In the genomic region with DNA sequence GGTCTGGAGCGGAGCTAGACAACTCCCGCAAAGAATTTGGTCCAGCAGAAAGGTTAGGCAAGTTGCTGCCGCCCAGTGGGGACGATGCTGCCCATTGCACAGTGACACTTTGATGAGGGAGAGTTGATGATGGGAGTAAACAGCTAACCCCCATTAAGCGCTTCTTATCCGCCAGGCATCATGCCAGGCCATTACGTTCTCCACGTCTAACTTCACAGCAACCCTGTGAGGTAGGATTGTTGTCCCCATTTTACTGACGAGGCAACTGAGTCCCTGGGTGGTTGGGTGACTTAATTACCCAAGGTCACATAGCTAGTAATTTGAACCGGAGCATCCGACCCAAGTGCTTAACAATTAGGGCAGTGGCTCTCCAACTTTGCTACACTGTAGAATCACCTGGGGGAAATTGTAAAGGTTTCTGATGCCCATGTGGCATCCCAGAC, we compare ENCODE assay signal across 8 cellular contexts. TPM values are rescaled to one million over a fixed set of nuclear protein-coding genes. Genes with fewer than 3 reads are reported as not detected.
DNase-seq lines count a peak whose midpoint lies in the region; ATAC-seq lines count a peak whose summit lies in the region.

No MANE protein-coding gene starts in this region.

- H3K4me1 ChIP-seq in CD8-positive, alpha-beta memory T cell (ENCODE audit: insufficient read depth, low read length) = peaks cover 29% of the 10 kb centered on the region
- H3K4me1 ChIP-seq in iPS-15b (ENCODE audit: control insufficient read depth, insufficient read depth, low read length) = no peaks in the 10 kb centered on the region

- H3K9ac ChIP-seq in iPS-15b (ENCODE audit: low read depth, low read length) = peak overlapping the region; percentile 80

- H3K27ac Mint-ChIP-seq in CD8-positive, alpha-beta memory T cell = peak overlapping the region in 7 of 8 donors; percentile 34 to 90 (median 86)
- peak overlapping the region; percentile 81 for H3K27ac Mint-ChIP-seq in activated T-helper 17 cell treated with anti-CD3 and anti-CD28 coated beads, Interleukin-2, amount 50 U/mL, for 72 hours
- peak overlapping the region; percentile 67 for H3K27ac Mint-ChIP-seq in stimulated activated memory B cell treated with anti-CD40 and anti-IgM and Interleukin-4, amounts not matched to agents 10 μg/mL and 1 μg/mL and 100 μg/mL, for 72 hours

- peak overlapping the region; percentile 75 for H3K4me3 ChIP-seq in CD8-positive, alpha-beta memory T cell (ENCODE audit: low read length)
- H3K4me3 ChIP-seq in iPS-15b (ENCODE audit: low read depth, low read length) = peak overlapping the region; percentile 54

- peaks cover 0 to 24% (median 0%) of the 10 kb centered on the region in 3 donors for H3K36me3 Mint-ChIP-seq in CD8-positive, alpha-beta memory T cell
- no peaks in the 10 kb centered on the region for H3K36me3 Mint-ChIP-seq in activated T-helper 17 cell treated with anti-CD3 and anti-CD28 coated beads, Interleukin-2, amount 50 U/mL, for 72 hours (ENCODE audit: low read depth)
- H3K36me3 Mint-ChIP-seq in stimulated activated memory B cell treated with anti-CD40 and anti-IgM and Interleukin-4, amounts not matched to agents 10 μg/mL and 1 μg/mL and 100 μg/mL, for 72 hours = no peaks in the 10 kb centered on the region

- H3K4me1 Mint-ChIP-seq in CD8-positive, alpha-beta memory T cell = peaks cover 45 to 64% (median 61%) of the 10 kb centered on the region in 3 donors
- peaks cover 28% of the 10 kb centered on the region for H3K4me1 Mint-ChIP-seq in activated T-helper 17 cell treated with anti-CD3 and anti-CD28 coated beads, Interleukin-2, amount 50 U/mL, for 72 hours
- peaks cover 31% of the 10 kb centered on the region for H3K4me1 Mint-ChIP-seq in stimulated activated memory B cell treated with anti-CD40 and anti-IgM and Interleukin-4, amounts not matched to agents 10 μg/mL and 1 μg/mL and 100 μg/mL, for 72 hours

- peak overlapping the region; percentile 86 for H3K27ac ChIP-seq in CD8-positive, alpha-beta memory T cell (ENCODE audit: low read depth, low read length)

- H3K9me3 Mint-ChIP-seq in CD8-positive, alpha-beta memory T cell = no peaks in the 10 kb centered on the region
- H3K9me3 Mint-ChIP-seq in activated T-helper 17 cell treated with anti-CD3 and anti-CD28 coated beads, Interleukin-2, amount 50 U/mL, for 72 hours = no peaks in the 10 kb centered on the region
- no peaks in the 10 kb centered on the region for H3K9me3 Mint-ChIP-seq in stimulated activated memory B cell treated with anti-CD40 and anti-IgM and Interleukin-4, amounts not matched to agents 10 μg/mL and 1 μg/mL and 100 μg/mL, for 72 hours

- H3K36me3 ChIP-seq in CD8-positive, alpha-beta memory T cell (ENCODE audit: insufficient read depth, low read length) = no peaks in the 10 kb centered on the region
- no peaks in the 10 kb centered on the region for H3K36me3 ChIP-seq in iPS-15b (ENCODE audit: control insufficient read depth, insufficient read depth, low read length)

- no peaks in the 10 kb centered on the region for H3K9me3 ChIP-seq in CD8-positive, alpha-beta memory T cell (ENCODE audit: low read length)
- H3K9me3 ChIP-seq in iPS-15b (ENCODE audit: control insufficient read depth, insufficient read depth, low read length) = no peaks in the 10 kb centered on the region

- H3K4me3 Mint-ChIP-seq in CD8-positive, alpha-beta memory T cell = peak overlapping the region; percentile 81 to 95 (median 88)
- peak overlapping the region; percentile 85 for H3K4me3 Mint-ChIP-seq in activated T-helper 17 cell treated with anti-CD3 and anti-CD28 coated beads, Interleukin-2, amount 50 U/mL, for 72 hours
- peak overlapping the region; percentile 81 for H3K4me3 Mint-ChIP-seq in stimulated activated memory B cell treated with anti-CD40 and anti-IgM and Interleukin-4, amounts not matched to agents 10 μg/mL and 1 μg/mL and 100 μg/mL, for 72 hours

- CTCF ChIA-PET in CD8-positive, alpha-beta memory T cell (lab: Charles Lee) = interaction anchor here (1.1 to 4.2 kb wide), 5 partner anchors 10 to 41 kb away, joined by 5 to 26 read pairs (median 9); a partner anchor contains a TSS

- peak; percentile 2 for ATAC-seq in HG03280 (IDR thresholded peaks at IDR 0.05; ENCODE audit: unreplicated experiment)
- no peak for ATAC-seq in activated T-helper 17 cell treated with anti-CD3 and anti-CD28 coated beads, Interleukin-2, amount 50 U/mL, for 72 hours (replicated peaks)
- ATAC-seq in stimulated activated memory B cell treated with anti-CD40 and anti-IgM and Interleukin-4, amounts not matched to agents 10 μg/mL and 1 μg/mL and 100 μg/mL, for 72 hours = no peak
- no peak for ATAC-seq in HG02884 (IDR thresholded peaks at IDR 0.05; ENCODE audit: unreplicated experiment)

- H3K27me3 Mint-ChIP-seq in CD8-positive, alpha-beta memory T cell = no peaks in the 10 kb centered on the region
- H3K27me3 Mint-ChIP-seq in activated T-helper 17 cell treated with anti-CD3 and anti-CD28 coated beads, Interleukin-2, amount 50 U/mL, for 72 hours = no peaks in the 10 kb centered on the region
- no peaks in the 10 kb centered on the region for H3K27me3 Mint-ChIP-seq in stimulated activated memory B cell treated with anti-CD40 and anti-IgM and Interleukin-4, amounts not matched to agents 10 μg/mL and 1 μg/mL and 100 μg/mL, for 72 hours

- DNase-seq in CD8-positive, alpha-beta memory T cell = no peak
- DNase-seq in SW 1271 (lab: John Stamatoyannopoulos, UW) = no peak
- no peak for DNase-seq in DMS114 treated with DMSO at 0.1 percent for 48 hours (lab: John Stamatoyannopoulos, UW; ENCODE audit: unreplicated experiment)

- no peaks in the 10 kb centered on the region for H3K27me3 ChIP-seq in CD8-positive, alpha-beta memory T cell (ENCODE audit: insufficient read depth, low read length, poor library complexity, severe bottlenecking)
- no peaks in the 10 kb centered on the region for H3K27me3 ChIP-seq in iPS-15b (ENCODE audit: control insufficient read depth, insufficient read depth, low read length)

- POLR2A ChIA-PET in CD8-positive, alpha-beta memory T cell (lab: Charles Lee) = interaction anchor here (2.1 to 3.0 kb wide), 2 partner anchors 27 to 39 kb away, joined by 17 to 31 read pairs; a partner anchor contains a TSS

RNA-seq across cellular contexts. Expression of a gene that starts 0.7 kb away (rescaled TPM):
- total RNA-seq in CD8-positive, alpha-beta memory T cell = 10 to 100 TPM; 33.8 to 35.0 TPM
- polyA plus RNA-seq in CD8-positive, alpha-beta memory T cell = 13.9 TPM
- total RNA-seq in activated T-helper 17 cell treated with anti-CD3 and anti-CD28 coated beads, Interleukin-2, amount 50 U/mL, for 72 hours = 10 to 100 TPM; 24.8 to 30.1 TPM

RNA-seq across cellular contexts. Expression of a gene that starts 38.2 kb away (rescaled TPM):
- 100 to 1,000 TPM; 211 to 216 TPM for total RNA-seq in CD8-positive, alpha-beta memory T cell
- polyA plus RNA-seq in CD8-positive, alpha-beta memory T cell = 107 TPM
- total RNA-seq in activated T-helper 17 cell treated with anti-CD3 and anti-CD28 coated beads, Interleukin-2, amount 50 U/mL, for 72 hours = 100 to 1,000 TPM in 1 of 2 donors, 10 to 100 TPM in 1; 60.5 to 142 TPM
